In genomic region chr20:50062006-50062838, GRCh38 we compare ENCODE assay signal across 2 cellular contexts.
TF ChIP-seq lines count a peak whose summit lies in the region.

No MANE protein-coding gene starts in this region.

TF ChIP-seq in HepG2, 621 proteins besides CTCF, POLR2A, EP300 and RAD21:
- TF ChIP-seq, protein P1, sequence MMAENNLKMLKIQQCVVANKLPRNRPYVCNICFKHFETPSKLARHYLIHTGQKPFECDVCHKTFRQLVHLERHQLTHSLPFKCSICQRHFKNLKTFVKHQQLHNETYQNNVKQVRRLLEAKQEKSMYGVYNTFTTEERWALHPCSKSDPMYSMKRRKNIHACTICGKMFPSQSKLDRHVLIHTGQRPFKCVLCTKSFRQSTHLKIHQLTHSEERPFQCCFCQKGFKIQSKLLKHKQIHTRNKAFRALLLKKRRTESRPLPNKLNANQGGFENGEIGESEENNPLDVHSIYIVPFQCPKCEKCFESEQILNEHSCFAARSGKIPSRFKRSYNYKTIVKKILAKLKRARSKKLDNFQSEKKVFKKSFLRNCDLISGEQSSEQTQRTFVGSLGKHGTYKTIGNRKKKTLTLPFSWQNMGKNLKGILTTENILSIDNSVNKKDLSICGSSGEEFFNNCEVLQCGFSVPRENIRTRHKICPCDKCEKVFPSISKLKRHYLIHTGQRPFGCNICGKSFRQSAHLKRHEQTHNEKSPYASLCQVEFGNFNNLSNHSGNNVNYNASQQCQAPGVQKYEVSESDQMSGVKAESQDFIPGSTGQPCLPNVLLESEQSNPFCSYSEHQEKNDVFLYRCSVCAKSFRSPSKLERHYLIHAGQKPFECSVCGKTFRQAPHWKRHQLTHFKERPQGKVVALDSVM (CRISPR knock-in tag; IDR thresholded peaks at IDR 0.05) = peak; percentile 79
- TF ChIP-seq ZNF121 (CRISPR knock-in tag; IDR thresholded peaks at IDR 0.05) (peak; percentile 94), SCMH1 (CRISPR knock-in tag; IDR thresholded peaks at IDR 0.05; ENCODE audit: borderline replicate concordance) (no peak)
TF ChIP-seq in HepG2: peak in this region for 2.

TF ChIP-seq in H1, 55 proteins besides CTCF, POLR2A, EP300 and RAD21:
- no peak for TF ChIP-seq HDAC6 (IDR thresholded peaks at IDR 0.05; ENCODE audit: low read depth, low read length)
- no peak for TF ChIP-seq ASH2L (IDR thresholded peaks at IDR 0.05; ENCODE audit: low read length)
- no peak for TF ChIP-seq GABPA (IDR thresholded peaks at IDR 0.05; ENCODE audit: borderline replicate concordance, insufficient read depth, low read length)
- TF ChIP-seq TAF1 (IDR thresholded peaks at IDR 0.05; ENCODE audit: low read depth, low read length) = no peak
- TF ChIP-seq CEBPB (IDR thresholded peaks at IDR 0.05; ENCODE audit: low read depth, low read length) = no peak
- TF ChIP-seq KDM5A (IDR thresholded peaks at IDR 0.05; ENCODE audit: low read length) = no peak
- no peak for TF ChIP-seq CHD1 (IDR thresholded peaks at IDR 0.05; ENCODE audit: low read depth, low read length)
- no peak for TF ChIP-seq NRF1 (IDR thresholded peaks at IDR 0.05; ENCODE audit: low read depth, low read length)
- no peak for TF ChIP-seq SP1 (IDR thresholded peaks at IDR 0.05; ENCODE audit: low read depth, low read length)
- TF ChIP-seq SRF (IDR thresholded peaks at IDR 0.05; ENCODE audit: low read depth, low read length) = no peak
- TF ChIP-seq TCF12 (IDR thresholded peaks at IDR 0.05; ENCODE audit: low read depth, low read length) = no peak
- no peak for TF ChIP-seq NANOG (IDR thresholded peaks at IDR 0.05; ENCODE audit: insufficient read depth, low read depth, low read length, poor library complexity, severe bottlenecking)
- TF ChIP-seq TBP (IDR thresholded peaks at IDR 0.05; ENCODE audit: low read depth, low read length) = no peak
- no peak for TF ChIP-seq CBX8 (IDR thresholded peaks at IDR 0.05; ENCODE audit: borderline replicate concordance, low read depth, low read length)
- TF ChIP-seq SUZ12 (IDR thresholded peaks at IDR 0.05; ENCODE audit: low read length) = no peak
- no peak for TF ChIP-seq SP2 (IDR thresholded peaks at IDR 0.05; ENCODE audit: low read length)
- no peak for TF ChIP-seq RXRA (IDR thresholded peaks at IDR 0.05; ENCODE audit: insufficient read depth, low read depth, low read length)
